11 cellular contexts compared by ENCODE assay signal in genomic region chr2:182868049-182868422, GRCh38.
A peak's percentile ranks its signal among the peaks of the same experiment; 100 is the strongest.
DNase-seq lines count a peak whose midpoint lies in the region; ATAC-seq lines count a peak whose summit lies in the region.
"Had no signal": no experiment of that assay in that cellular context is flagged by ENCODE, and none has a peak within 500 bp of the region (broad histone marks: within the 10 kb centered on the region; RNA-seq: fewer than 3 reads in every experiment).

No MANE protein-coding gene starts in this region.

- peak; percentile 26 for DNase-seq in DMS153 (lab: John Stamatoyannopoulos, UW)
- no peak for DNase-seq in DMS153 treated with DMSO at 0.1 percent for 48 hours (lab: John Stamatoyannopoulos, UW; ENCODE audit: unreplicated experiment)
- peak; percentile 58 for DNase-seq in NCI-H2227 (lab: John Stamatoyannopoulos, UW; ENCODE audit: unreplicated experiment)
- DNase-seq in germinal center (ENCODE audit: low spot score) = peak; percentile 22
- DNase-seq in retina = peak; percentile 66
- no peak for DNase-seq in NK-92 treated with Interleukin-12 subunit alpha and Interleukin-12 subunit beta, amount 100 ng/mL, for 24 hours (lab: John Stamatoyannopoulos, UW)
- DNase-seq in globus pallidus (ENCODE audit: low spot score) = no peak
- DNase-seq: CD8-positive, alpha-beta T cell; erythroblast; NCI-H1105 treated with DMSO at 0.1 percent for 48 hours had no signal

- no peak for ATAC-seq in GM18520 (IDR thresholded peaks at IDR 0.05; ENCODE audit: unreplicated experiment)
- ATAC-seq: CD8-positive, alpha-beta T cell had no signal

Comparison
In these comparisons a context has a peak if more than half of its experiments do, and no peak if none do; other contexts are left out.
1. DNase-seq: peak in DMS153 (single experiment), NCI-H2227 (single experiment), germinal center (single experiment) and retina (single experiment); none in DMS153 treated with DMSO at 0.1 percent for 48 hours (single experiment), NK-92 treated with Interleukin-12 subunit alpha and Interleukin-12 subunit beta, amount 100 ng/mL, for 24 hours (single experiment) and globus pallidus (single experiment).